Comparison of ENCODE assay signal across 18 cellular contexts in the genomic region with DNA sequence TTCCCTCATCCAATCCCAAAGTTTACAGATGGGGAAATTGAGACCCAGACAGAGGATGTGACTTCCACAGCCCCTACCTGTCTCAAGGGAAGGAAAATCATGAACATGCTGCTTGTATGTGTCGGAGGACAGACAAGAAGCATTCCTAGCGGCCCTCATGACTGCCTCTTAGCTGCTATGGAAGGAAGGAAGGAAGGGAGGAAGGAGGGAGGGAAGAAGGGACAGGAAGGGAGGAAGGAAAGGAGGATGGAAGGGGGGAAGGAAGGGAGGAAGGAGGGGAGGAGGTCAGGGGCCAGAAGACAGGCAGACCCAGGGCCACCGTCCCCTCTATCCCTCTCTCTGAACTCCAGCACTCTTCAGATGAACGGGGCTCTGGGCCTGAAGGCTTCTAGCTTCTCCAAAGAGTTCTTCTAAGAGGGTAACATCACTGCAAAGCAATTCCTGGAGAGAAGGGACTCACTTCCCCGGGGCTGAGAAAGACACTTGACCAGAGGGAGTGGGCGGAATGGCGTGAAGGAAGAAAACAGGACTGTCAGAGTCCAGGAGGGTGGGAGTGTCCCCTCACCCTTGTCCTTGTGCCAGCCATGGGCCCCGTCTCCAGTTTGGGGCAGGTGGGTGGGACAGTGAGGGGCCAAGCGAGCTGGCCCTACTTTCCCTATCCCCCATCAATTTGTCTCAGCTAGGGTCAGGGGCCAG.
DNase-seq lines count a peak whose midpoint lies in the region; TF ChIP-seq lines count a peak whose summit lies in the region.
"Had no signal": no experiment of that assay in that cellular context is flagged by ENCODE, and none has a peak within 500 bp of the region (broad histone marks: within the 10 kb centered on the region; RNA-seq: fewer than 3 reads in every experiment).

No MANE protein-coding gene starts in this region.

- H3K36me3 ChIP-seq in NT2/D1 (ENCODE audit: insufficient read depth, insufficient read length, low read length) = no peaks in the 10 kb centered on the region
- no peaks in the 10 kb centered on the region for H3K36me3 ChIP-seq in muscle layer of duodenum (ENCODE audit: control insufficient read depth in 1 of 2, insufficient read depth in 2 of 2, low read length in 2 of 2)
- no peaks in the 10 kb centered on the region for H3K36me3 ChIP-seq in spleen
- no peaks in the 10 kb centered on the region for H3K36me3 ChIP-seq in breast epithelium

- no peak overlapping the region for H3K4me3 ChIP-seq in NT2/D1 (ENCODE audit: insufficient read length, low read depth)
- no peak overlapping the region for H3K4me3 ChIP-seq in coronary artery
- H3K4me3 ChIP-seq in muscle layer of duodenum (ENCODE audit: low read depth in 1 of 2, low read length in 2 of 2) = no peak overlapping the region
- H3K4me3 ChIP-seq in spleen = no peak overlapping the region
- no peak overlapping the region for H3K4me3 ChIP-seq in breast epithelium
- H3K4me3 ChIP-seq: body of pancreas had no signal

- no peak for DNase-seq in NT2/D1 (ENCODE audit: low read depth, low spot score)
- no peak for DNase-seq in coronary artery (ENCODE audit: low spot score)
- DNase-seq in spleen = peak; percentile 36
- DNase-seq in superior temporal gyrus (ENCODE audit: extremely low spot score) = no peak
- DNase-seq in breast epithelium (ENCODE audit: low spot score in 2 of 2) = no peak
- DNase-seq in NCI-H748 (lab: John Stamatoyannopoulos, UW; ENCODE audit: unreplicated experiment) = no peak
- no peak for DNase-seq in glomerular visceral epithelial cell (ENCODE audit: extremely low spot score)
- DNase-seq: ACHN; activated CD4-positive, alpha-beta T cell treated with anti-CD3 and anti-CD28 coated beads for 4 hours; activated naive CD4-positive, alpha-beta T cell treated with Interleukin-2 at 50 U/mL for 16 hours; hippocampal formation; kidney; midbrain; NCI-H1930; NCI-H510A; PC-3 had no signal

- H3K4me1 ChIP-seq in NT2/D1 (ENCODE audit: insufficient read depth, insufficient read length) (peaks cover 38% of the 10 kb centered on the region), muscle layer of duodenum (ENCODE audit: control insufficient read depth in 1 of 2, insufficient read depth in 2 of 2, low read length in 2 of 2) (peaks cover 0 to 19% of the 10 kb centered on the region in 2 donors), spleen (peaks cover 2 to 25% (median 6%) of the 10 kb centered on the region in 6 donors), breast epithelium (no peaks in the 10 kb centered on the region)

- H3K9me3 ChIP-seq in NT2/D1 (ENCODE audit: insufficient read depth, low read length) (no peaks in the 10 kb centered on the region), muscle layer of duodenum (ENCODE audit: control insufficient read depth in 1 of 2, low read length in 2 of 2) (no peaks in the 10 kb centered on the region), spleen (no peaks in the 10 kb centered on the region), breast epithelium (no peaks in the 10 kb centered on the region)
- H3K9me3 ChIP-seq: body of pancreas had no signal

- peak overlapping the region; percentile 25 to 61 for H3K27ac ChIP-seq in coronary artery
- H3K27ac ChIP-seq in muscle layer of duodenum (ENCODE audit: low read length) = peak overlapping the region; percentile 46
- peak overlapping the region in 3 of 8 donors; percentile 22 to 41 (median 34) for H3K27ac ChIP-seq in spleen
- H3K27ac ChIP-seq in breast epithelium = no peak overlapping the region

- TF ChIP-seq CTCF in coronary artery (IDR thresholded peaks at IDR 0.05) = no peak
- no peak for TF ChIP-seq CTCF in spleen (IDR thresholded peaks at IDR 0.05 in 8 of 11, conservative IDR thresholded peaks at IDR 0.05 in 3 of 11)
- TF ChIP-seq CTCF in breast epithelium (IDR thresholded peaks at IDR 0.05) = no peak

- TF ChIP-seq POLR2A in spleen (IDR thresholded peaks at IDR 0.05) (no peak), breast epithelium (IDR thresholded peaks at IDR 0.05) (no peak)

- H3K27me3 ChIP-seq in NT2/D1 (ENCODE audit: insufficient read depth, insufficient read length) = no peaks in the 10 kb centered on the region
- H3K27me3 ChIP-seq in muscle layer of duodenum (ENCODE audit: low read depth, low read length) = no peaks in the 10 kb centered on the region
- H3K27me3 ChIP-seq in spleen (replicated peaks in 1 of 7) = peaks cover 0 to 58% (median 0%) of the 10 kb centered on the region in 7 donors
- H3K27me3 ChIP-seq in breast epithelium = no peaks in the 10 kb centered on the region
- H3K27me3 ChIP-seq: body of pancreas had no signal

- H3K9ac ChIP-seq in NT2/D1 (ENCODE audit: insufficient read length, low read depth) = peak overlapping the region; percentile 26

- intact Hi-C loops in spleen (cut with DNase I; ENCODE audit: low total_unique reads) = loop anchor here (5.0 to 10.0 kb wide), 2 partner anchors 184 to 252 kb away; partner anchors contain the start of gene PKNOX2
- intact Hi-C loops in breast epithelium (cut with DNase I; ENCODE audit: low total_unique reads) = no loop called here

- WGBS in spleen, 5 donors = 76 to 84% (median 77%) methylated on average over 9 of the region's 9 CpGs

Comparison
In these comparisons a context has a peak if more than half of its experiments do, and no peak if none do; other contexts are left out.
1. H3K27ac ChIP-seq: peak in coronary artery (2 of 2) and muscle layer of duodenum (single experiment); none in breast epithelium (0 of 2).